ENCODE assay signal across 13 cellular contexts in the genomic region with DNA sequence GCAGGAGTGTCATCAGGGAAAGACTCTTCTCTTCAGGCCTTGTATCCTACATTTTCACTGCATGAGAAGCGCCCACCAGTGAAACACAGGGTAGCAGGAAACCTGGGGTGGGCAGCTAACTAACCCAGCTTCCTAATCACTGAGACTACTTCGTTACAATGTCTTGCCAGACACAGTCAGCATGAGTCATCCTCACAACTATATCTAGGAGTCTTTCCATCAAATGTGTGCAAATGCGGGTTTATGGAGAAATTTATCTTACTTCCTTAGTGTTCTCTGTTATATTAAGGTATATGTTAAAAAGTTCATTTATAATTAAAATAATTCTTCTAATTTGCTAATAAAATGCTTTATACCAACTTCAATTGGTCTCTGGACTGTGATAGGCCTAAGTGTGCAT.
A peak's percentile ranks its signal among the peaks of the same experiment; 100 is the strongest.
DNase-seq lines count a peak whose midpoint lies in the region; ATAC-seq, FAIRE-seq and TF ChIP-seq lines count a peak whose summit lies in the region.
"Had no signal": no experiment of that assay in that cellular context is flagged by ENCODE, and none has a peak within 500 bp of the region (broad histone marks: within the 10 kb centered on the region; RNA-seq: fewer than 3 reads in every experiment).

No MANE protein-coding gene starts in this region.

- no peak for TF ChIP-seq CTCF in body of pancreas (IDR thresholded peaks at IDR 0.05)
- no peak for TF ChIP-seq CTCF in gastroesophageal sphincter (IDR thresholded peaks at IDR 0.05)

- H3K4me1 ChIP-seq in body of pancreas = no peaks in the 10 kb centered on the region
- H3K4me1 ChIP-seq in gastroesophageal sphincter = no peaks in the 10 kb centered on the region

- H3K9me3 ChIP-seq in body of pancreas (no peaks in the 10 kb centered on the region), gastroesophageal sphincter (no peaks in the 10 kb centered on the region)

- no peak overlapping the region for H3K27ac ChIP-seq in body of pancreas
- H3K27ac ChIP-seq in gastroesophageal sphincter = no peak overlapping the region

- H3K27me3 ChIP-seq in body of pancreas = no peaks in the 10 kb centered on the region
- no peaks in the 10 kb centered on the region for H3K27me3 ChIP-seq in gastroesophageal sphincter

- ATAC-seq in body of pancreas (no peak), gastroesophageal sphincter (no peak)

- 81 to 91% methylated on average over 3 of the region's 3 CpGs for WGBS in body of pancreas, 2 donors
- WGBS in gastroesophageal sphincter (ENCODE audit: low coverage in 1 of 2), 2 donors = 69 to 80% methylated on average over 2 to 3 of the region's 3 CpGs

- no peak for TF ChIP-seq EP300 in gastroesophageal sphincter (IDR thresholded peaks at IDR 0.05)

- DNase-seq in GM04504 (ENCODE audit: low read depth) = peak; percentile 19
- DNase-seq in RCC 7860 (ENCODE audit: low spot score) = peak; percentile 39
- DNase-seq in dermis blood vessel endothelial cell = peak; percentile 84
- peak; percentile 35 for DNase-seq in pulmonary artery endothelial cell (ENCODE audit: low read depth, low spot score)
- no peak for DNase-seq in body of pancreas
- no peak for DNase-seq in midbrain (lab: John Stamatoyannopoulos, UW)
- DNase-seq: activated CD4-positive, alpha-beta T cell treated with anti-CD3 and anti-CD28 coated beads, Interleukin-2, amount 10 ng/mL, durations not matched to agents 7 days and 5 days; activated naive CD4-positive, alpha-beta T cell; DND-41; NCI-H69; stimulated activated CD4-positive, alpha-beta T cell treated with anti-CD3 and anti-CD28 coated beads, Interleukin-4, amount 100 ng/mL, for 4 hours; substantia nigra had no signal

- H3K4me3 ChIP-seq in body of pancreas = no peak overlapping the region
- H3K4me3 ChIP-seq in gastroesophageal sphincter = no peak overlapping the region

- peak; percentile 7 for FAIRE-seq in RCC 7860 (lab: Jason Lieb, UNC)

- intact Hi-C loops in body of pancreas (cut with DNase I) = no loop called here

- peaks cover 0 to 1% of the 10 kb centered on the region in 2 donors for H3K36me3 ChIP-seq in body of pancreas (replicated peaks in 1 of 2; ENCODE audit: insufficient read depth in 1 of 2, low read depth in 2 of 2)
- H3K36me3 ChIP-seq in gastroesophageal sphincter = peaks cover 0 to 9% of the 10 kb centered on the region in 2 donors

- TF ChIP-seq POLR2A in body of pancreas (IDR thresholded peaks at IDR 0.05) (no peak), gastroesophageal sphincter (IDR thresholded peaks at IDR 0.05) (no peak)

Comparison
In these comparisons a context has a peak if more than half of its experiments do, and no peak if none do; other contexts are left out.
1. DNase-seq: peak in GM04504 (single experiment), RCC 7860 (single experiment), dermis blood vessel endothelial cell (single experiment) and pulmonary artery endothelial cell (single experiment); none in body of pancreas (0 of 4) and midbrain (single experiment).